Comparison of ENCODE assay signal across 12 cellular contexts in the genomic region with DNA sequence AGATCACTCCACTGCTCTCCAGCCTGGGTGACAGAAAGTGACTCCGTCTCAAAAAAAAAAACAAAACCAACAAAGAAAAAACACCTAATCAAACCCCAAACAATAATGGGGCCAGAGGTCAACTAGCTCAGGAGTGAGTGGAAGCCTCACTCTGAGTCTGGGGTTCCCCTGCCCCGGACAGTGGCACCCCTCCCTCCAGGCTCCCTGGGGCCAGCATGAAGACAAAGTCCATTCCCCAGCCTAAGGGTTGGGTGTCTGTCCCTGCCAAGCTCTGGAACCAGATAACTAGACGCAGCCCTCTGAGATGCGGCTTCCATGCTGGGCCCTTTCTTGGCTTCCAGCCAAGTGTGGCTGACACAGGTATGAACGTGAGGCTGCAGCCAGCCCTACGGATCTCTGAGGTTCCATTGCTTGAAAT. TPM values are rescaled to one million over a fixed set of nuclear protein-coding genes. Genes with fewer than 3 reads are reported as not detected.
DNase-seq lines count a peak whose midpoint lies in the region; ATAC-seq and TF ChIP-seq lines count a peak whose summit lies in the region.
"Had no signal": no experiment of that assay in that cellular context is flagged by ENCODE, and none has a peak within 500 bp of the region (broad histone marks: within the 10 kb centered on the region; RNA-seq: fewer than 3 reads in every experiment).

No MANE protein-coding gene starts in this region.

- intact Hi-C loops in vagina (cut with DNase I): no loop called here

- H3K4me3 ChIP-seq in epithelial cell of esophagus (ENCODE audit: low read length): no peak overlapping the region
- H3K4me3 ChIP-seq in vagina: no peak overlapping the region
- H3K4me3 ChIP-seq: heart right ventricle had no signal

- H3K27ac ChIP-seq in vagina: no peak overlapping the region

- H3K27me3 Mint-ChIP-seq in type B pancreatic cell: no peaks in the 10 kb centered on the region
- H3K27me3 Mint-ChIP-seq: effector memory CD8-positive, alpha-beta T cell had no signal

- peak overlapping the region; percentile 72 for H3K27ac Mint-ChIP-seq in type B pancreatic cell

- peaks cover 13% of the 10 kb centered on the region for H3K4me1 Mint-ChIP-seq in type B pancreatic cell (ENCODE audit: unreplicated experiment)

- peaks cover 0 to 13% of the 10 kb centered on the region in 2 donors for H3K36me3 ChIP-seq in vagina

- peaks cover 13% of the 10 kb centered on the region for H3K36me3 Mint-ChIP-seq in type B pancreatic cell

- TF ChIP-seq CTCF in epithelial cell of esophagus (IDR thresholded peaks at IDR 0.05; ENCODE audit: insufficient read depth, low read depth, low read length, missing control alignments) (no peak), type B pancreatic cell (conservative IDR thresholded peaks at IDR 0.05) (no peak), vagina (IDR thresholded peaks at IDR 0.05) (no peak)

- no peak for ATAC-seq in GM18498 (IDR thresholded peaks at IDR 0.05; ENCODE audit: unreplicated experiment)
- ATAC-seq: effector memory CD8-positive, alpha-beta T cell had no signal

- DNase-seq in stimulated activated CD4-positive, alpha-beta T cell treated with anti-CD3 and anti-CD28 coated beads, Interleukin-4, amount 100 ng/mL, for 24 hours: peak; percentile 23
- DNase-seq in stimulated activated CD4-positive, alpha-beta T cell treated with anti-CD3 and anti-CD28 coated beads, Interleukin-1b, Interleukin-23, amount 100 ng/mL, for 48 hours: no peak
- peak; percentile 32 for DNase-seq in NCI-H510A (lab: John Stamatoyannopoulos, UW)
- DNase-seq in epithelial cell of esophagus (ENCODE audit: low read depth): peak; percentile 73
- no peak for DNase-seq in type B pancreatic cell (ENCODE audit: extremely low spot score, unreplicated experiment)
- no peak for DNase-seq in vagina (ENCODE audit: extremely low spot score in 2 of 2)
- no peak for DNase-seq in KG1 (lab: John Stamatoyannopoulos, UW)
- DNase-seq: activated CD4-positive, alpha-beta T cell treated with anti-CD3 and anti-CD28 coated beads for 1 hour; heart right ventricle; Karpas-422 had no signal

- peak overlapping the region; percentile 21 for H3K4me3 Mint-ChIP-seq in type B pancreatic cell

- no peaks in the 10 kb centered on the region for H3K9me3 ChIP-seq in vagina

- peaks cover 16% of the 10 kb centered on the region for H3K4me1 ChIP-seq in vagina

- no peaks in the 10 kb centered on the region for H3K9me3 Mint-ChIP-seq in type B pancreatic cell
- H3K9me3 Mint-ChIP-seq: effector memory CD8-positive, alpha-beta T cell had no signal

- no peaks in the 10 kb centered on the region for H3K27me3 ChIP-seq in vagina
- H3K27me3 ChIP-seq: heart right ventricle had no signal

- TF ChIP-seq POLR2A in vagina (IDR thresholded peaks at IDR 0.05): no peak

RNA-seq across cellular contexts. Expression of a gene that starts 1.7 kb away (rescaled TPM):
- total RNA-seq in type B pancreatic cell (ENCODE audit: low replicate concordance) (20.4 and 21.7 TPM in 2 replicates), vagina (54.0 TPM)

RNA-seq across cellular contexts. Expression of a gene that starts 12.4 kb away (rescaled TPM):
- 1.3 and 2.8 TPM in 2 replicates for total RNA-seq in type B pancreatic cell (ENCODE audit: low replicate concordance)
- total RNA-seq in vagina: not detected
- total RNA-seq: heart right ventricle had no signal

RNA-seq across cellular contexts. Expression of a gene that starts 13.6 kb away (rescaled TPM):
- total RNA-seq in type B pancreatic cell (ENCODE audit: low replicate concordance) (106 and 127 TPM in 2 replicates), vagina (45.4 TPM)

RNA-seq across cellular contexts. Expression of a gene that starts 19.5 kb away (rescaled TPM):
- total RNA-seq in type B pancreatic cell (ENCODE audit: low replicate concordance) (6.9 and 8.2 TPM in 2 replicates), vagina (16.9 TPM)

RNA-seq across cellular contexts. Expression of a gene that starts 22.9 kb away (rescaled TPM):
- 3.6 and 8.5 TPM in 2 replicates for total RNA-seq in type B pancreatic cell (ENCODE audit: low replicate concordance)
- total RNA-seq in vagina: 4.7 TPM

Comparison
In these comparisons a context has a peak if more than half of its experiments do, and no peak if none do; other contexts are left out.
1. DNase-seq: peak in stimulated activated CD4-positive, alpha-beta T cell treated with anti-CD3 and anti-CD28 coated beads, Interleukin-4, amount 100 ng/mL, for 24 hours (single experiment), NCI-H510A (single experiment) and epithelial cell of esophagus (single experiment); none in stimulated activated CD4-positive, alpha-beta T cell treated with anti-CD3 and anti-CD28 coated beads, Interleukin-1b, Interleukin-23, amount 100 ng/mL, for 48 hours (single experiment), type B pancreatic cell (single experiment), vagina (0 of 2) and KG1 (single experiment).